ENCODE assay signal across 7 cellular contexts in genomic region chr4:131734851-131735385, GRCh38.
DNase-seq lines count a peak whose midpoint lies in the region; ATAC-seq and TF ChIP-seq lines count a peak whose summit lies in the region.
"Not testable (repeated sequence)": the region's sequence is repeated elsewhere in the genome, so short reads cannot be mapped to it uniquely, and the experiment has no call there.

No MANE protein-coding gene starts in this region.

- intact Hi-C loops in Right ventricle myocardium superior (cut with DNase I); right lobe of liver (cut with DNase I); testis (cut with DNase I; ENCODE audit: low total_unique reads): not testable (repeated sequence)

- DNase-seq in activated CD4-positive, alpha-beta T cell treated with anti-CD3 and anti-CD28 coated beads for 1 hour, result peak; percentile 28
- DNase-seq in activated CD8-positive, alpha-beta memory T cell treated with anti-CD3 and anti-CD28 coated beads, Interleukin-2, amount 50 U/mL, for 48 hours, result peak; percentile 56
- DNase-seq in activated naive CD4-positive, alpha-beta T cell treated with anti-CD3 and anti-CD28 coated beads, Interleukin-2, amount 10 ng/mL, durations not matched to agents 7 days and 5 days, result peak; percentile 30
- DNase-seq in Right ventricle myocardium superior, result peak; percentile 61
- DNase-seq in right lobe of liver, result peak in 2 of 3 donors; percentile 66 to 83
- peak; percentile 13 for DNase-seq in nephron progenitor cell
- DNase-seq in testis, result peak; percentile 19

- not testable (repeated sequence) for H3K9me3 ChIP-seq in right lobe of liver, testis

- H3K36me3 Mint-ChIP-seq in activated naive CD4-positive, alpha-beta T cell treated with anti-CD3 and anti-CD28 coated beads, Interleukin-2, amount 10 ng/mL, durations not matched to agents 7 days and 5 days; nephron progenitor cell (ENCODE audit: low read depth): not testable (repeated sequence)

- not testable (repeated sequence) for ATAC-seq in Right ventricle myocardium superior (ENCODE audit: poor library complexity); right lobe of liver

- CTCF ChIA-PET in activated naive CD4-positive, alpha-beta T cell treated with anti-CD3 and anti-CD28 coated beads, Interleukin-2, amount 10 ng/mL, durations not matched to agents 7 days and 5 days (lab: Charles Lee), result not testable (repeated sequence)

- WGBS in right lobe of liver (ENCODE audit: insufficient coverage, low coverage, low lambda C conversion rate, missing lambda C conversion rate), result 96% methylated on average over 30 of the region's 51 CpGs
- WGBS in testis, 2 donors, result 56 to 87% methylated on average over 19 to 20 of the region's 51 CpGs

- not testable (repeated sequence) for H3K4me1 ChIP-seq in right lobe of liver, testis

- not testable (repeated sequence) for H3K27ac Mint-ChIP-seq in activated naive CD4-positive, alpha-beta T cell treated with anti-CD3 and anti-CD28 coated beads, Interleukin-2, amount 10 ng/mL, durations not matched to agents 7 days and 5 days; nephron progenitor cell

- TF ChIP-seq POLR2A in right lobe of liver (IDR thresholded peaks at IDR 0.05); testis (IDR thresholded peaks at IDR 0.05): not testable (repeated sequence)

- not testable (repeated sequence) for H3K27me3 ChIP-seq in right lobe of liver, testis

- H3K4me3 ChIP-seq in right lobe of liver, result not testable (repeated sequence)
- H3K4me3 ChIP-seq in testis, result peak overlapping the region; percentile 21 to 47

- not testable (repeated sequence) for H3K4me3 Mint-ChIP-seq in activated naive CD4-positive, alpha-beta T cell treated with anti-CD3 and anti-CD28 coated beads, Interleukin-2, amount 10 ng/mL, durations not matched to agents 7 days and 5 days; nephron progenitor cell

- H3K27ac ChIP-seq in right lobe of liver, testis: not testable (repeated sequence)

- not testable (repeated sequence) for H3K36me3 ChIP-seq in right lobe of liver; testis (ENCODE audit: low read depth, missing control alignments)

- H3K4me1 Mint-ChIP-seq in activated naive CD4-positive, alpha-beta T cell treated with anti-CD3 and anti-CD28 coated beads, Interleukin-2, amount 10 ng/mL, durations not matched to agents 7 days and 5 days; nephron progenitor cell: not testable (repeated sequence)

- not testable (repeated sequence) for H3K27me3 Mint-ChIP-seq in activated naive CD4-positive, alpha-beta T cell treated with anti-CD3 and anti-CD28 coated beads, Interleukin-2, amount 10 ng/mL, durations not matched to agents 7 days and 5 days; nephron progenitor cell (ENCODE audit: low read depth, poor library complexity)

- not testable (repeated sequence) for H3K9me3 Mint-ChIP-seq in activated naive CD4-positive, alpha-beta T cell treated with anti-CD3 and anti-CD28 coated beads, Interleukin-2, amount 10 ng/mL, durations not matched to agents 7 days and 5 days
- H3K9me3 Mint-ChIP-seq in nephron progenitor cell, result peaks cover 14% of the 10 kb centered on the region

- not testable (repeated sequence) for TF ChIP-seq CTCF in right lobe of liver (IDR thresholded peaks at IDR 0.05); nephron progenitor cell (IDR thresholded peaks at IDR 0.05); testis (IDR thresholded peaks at IDR 0.05)

Comparison
In these comparisons a context has a peak if more than half of its experiments do, and no peak if none do; other contexts are left out.
1. DNase-seq: peak in every context shown above with its lines; median percentile 74 in right lobe of liver; 61 in Right ventricle myocardium superior; 56 in activated CD8-positive, alpha-beta memory T cell treated with anti-CD3 and anti-CD28 coated beads, Interleukin-2, amount 50 U/mL, for 48 hours; 30 in activated naive CD4-positive, alpha-beta T cell treated with anti-CD3 and anti-CD28 coated beads, Interleukin-2, amount 10 ng/mL, durations not matched to agents 7 days and 5 days; 28 in activated CD4-positive, alpha-beta T cell treated with anti-CD3 and anti-CD28 coated beads for 1 hour; 19 in testis; 13 in nephron progenitor cell.